1 cellular context compared by ENCODE assay signal in the genomic region with DNA sequence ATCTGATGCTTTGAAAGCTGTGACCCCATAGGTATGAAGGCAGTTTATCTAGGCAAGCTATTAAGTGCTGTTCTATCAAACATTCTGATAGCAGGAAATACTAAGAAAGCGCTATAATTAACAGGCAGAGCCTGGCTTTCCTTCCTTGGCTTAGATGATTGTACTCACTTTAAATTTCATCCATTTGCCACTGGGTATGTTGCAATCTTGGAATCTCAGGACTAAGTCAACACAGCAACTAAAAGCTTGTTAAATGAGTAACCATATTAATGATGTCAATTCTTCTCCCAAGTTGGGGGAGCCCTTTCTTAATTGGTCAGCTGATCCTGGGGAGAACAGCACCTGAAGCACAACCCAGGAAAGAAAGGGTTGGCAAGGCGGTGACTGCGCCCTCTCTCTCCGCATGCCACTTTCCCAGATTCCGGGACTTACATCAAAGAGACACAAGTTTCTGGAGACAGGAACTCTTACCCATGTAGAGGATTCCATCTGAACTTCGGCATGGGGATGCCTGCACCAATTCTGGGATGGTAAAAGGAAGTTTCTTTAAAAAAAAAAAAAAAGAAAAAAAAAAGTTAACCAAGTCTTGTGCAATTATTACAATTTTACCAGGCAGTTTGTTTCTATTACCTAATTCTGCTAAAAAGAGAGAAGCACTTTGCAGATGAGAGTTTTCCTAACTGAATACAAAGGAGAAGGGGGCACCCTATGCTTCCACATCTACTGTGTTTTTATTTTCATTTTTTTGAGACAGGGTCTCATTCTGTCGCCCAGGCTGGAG.
TF ChIP-seq lines count a peak whose summit lies in the region.

No MANE protein-coding gene starts in this region.

TF ChIP-seq in liver, 16 proteins besides CTCF, POLR2A, EP300 and RAD21 (continued from another document):
- peak; percentile 54 for TF ChIP-seq ZBTB33 (IDR thresholded peaks at IDR 0.05)
